11 cellular contexts compared by ENCODE assay signal in genomic region chr5:157518963-157519362, GRCh38. TPM values are rescaled to one million over a fixed set of nuclear protein-coding genes. Genes with fewer than 3 reads are reported as not detected.
DNase-seq lines count a peak whose midpoint lies in the region; ATAC-seq and TF ChIP-seq lines count a peak whose summit lies in the region.
"Had no signal": no experiment of that assay in that cellular context is flagged by ENCODE, and none has a peak within 500 bp of the region (broad histone marks: within the 10 kb centered on the region; RNA-seq: fewer than 3 reads in every experiment).

No MANE protein-coding gene starts in this region.

- H3K27ac Mint-ChIP-seq in activated T-helper 2 cell treated with anti-CD3 and anti-CD28 coated beads, Interferon-gamma antibody, Interleukin-2, Interleukin-4, amounts not matched to agents 10 μg/mL and 5 μg/mL and 100 μg/mL, durations not matched to agents 14 hours and 24 hours and 36 hours = no peak overlapping the region

- POLR2A ChIA-PET in SK-N-SH (lab: Yijun Ruan, JAX) = no interaction called here

- H3K9ac ChIP-seq in SK-N-SH = no peak overlapping the region

- no peaks in the 10 kb centered on the region for H3K9me2 ChIP-seq in SK-N-SH

- TF ChIP-seq RAD21 in SK-N-SH (IDR thresholded peaks at IDR 0.05; ENCODE audit: low read length) = no peak

- H3K36me3 Mint-ChIP-seq in activated T-helper 2 cell treated with anti-CD3 and anti-CD28 coated beads, Interferon-gamma antibody, Interleukin-2, Interleukin-4, amounts not matched to agents 10 μg/mL and 5 μg/mL and 100 μg/mL, durations not matched to agents 14 hours and 24 hours and 36 hours (ENCODE audit: low read depth) = peaks cover 92% of the 10 kb centered on the region

- H3K27ac ChIP-seq in SK-N-SH (ENCODE audit: low read depth in 2 of 2, low read length in 1 of 2) (peak overlapping the region in 1 of 2 experiments; percentile 98; a peak in 2 of 4 replicates), caudate nucleus (ENCODE audit: low read depth, low read length) (no peak overlapping the region)
- H3K27ac ChIP-seq: SJSA1 had no signal

- peaks cover 8 to 52% of the 10 kb centered on the region in 2 experiments for H3K36me3 ChIP-seq in SK-N-SH (replicated peaks in 1 of 2; ENCODE audit: control insufficient read depth in 1 of 2, insufficient read depth in 2 of 2, low read length in 1 of 2)

- no peaks in the 10 kb centered on the region; the same call in 1 of the 2 replicates for H4K20me1 ChIP-seq in SK-N-SH (ENCODE audit: insufficient read depth)

- no peak overlapping the region for H3K4me3 ChIP-seq in SK-N-SH (ENCODE audit: low read depth in 2 of 2, low read length in 1 of 2)
- H3K4me3 ChIP-seq: SJSA1 had no signal

- DNase-seq in activated T-helper 2 cell treated with anti-CD3 and anti-CD28 coated beads, Interferon-gamma antibody, Interleukin-2, Interleukin-4, amounts not matched to agents 10 μg/mL and 5 μg/mL and 100 μg/mL, durations not matched to agents 14 hours and 24 hours and 36 hours (ENCODE audit: low spot score) = peak; percentile 30
- no peak for DNase-seq in SK-N-SH
- no peak for DNase-seq in HK-2 (ENCODE audit: unreplicated experiment)
- DNase-seq in superior temporal gyrus (ENCODE audit: extremely low spot score) = no peak
- DNase-seq in caudate nucleus (lab: John Stamatoyannopoulos, UW) = no peak
- DNase-seq: NCI-H2171 treated with DMSO at 0.1 percent for 48 hours had no signal

- H3K27me3 ChIP-seq in SK-N-SH (ENCODE audit: insufficient read depth) = no peaks in the 10 kb centered on the region
- H3K27me3 ChIP-seq: SJSA1 had no signal

- H2AFZ ChIP-seq in SK-N-SH (ENCODE audit: low read depth) = no peak overlapping the region

- CTCF ChIA-PET in SK-N-SH (lab: Yijun Ruan, JAX) = no interaction called here

- peaks cover 56% of the 10 kb centered on the region for H3F3A ChIP-seq in SK-N-SH (replicated peaks; ENCODE audit: insufficient read depth)

- peaks cover 70% of the 10 kb centered on the region for H3K79me2 ChIP-seq in SK-N-SH (ENCODE audit: insufficient read depth)

- peaks cover 19 to 29% of the 10 kb centered on the region in 2 experiments for H3K4me1 ChIP-seq in SK-N-SH (ENCODE audit: control insufficient read depth in 1 of 2, insufficient read depth in 2 of 2, low read depth in 1 of 2, low read length in 1 of 2)

- H3K27me3 Mint-ChIP-seq in activated T-helper 2 cell treated with anti-CD3 and anti-CD28 coated beads, Interferon-gamma antibody, Interleukin-2, Interleukin-4, amounts not matched to agents 10 μg/mL and 5 μg/mL and 100 μg/mL, durations not matched to agents 14 hours and 24 hours and 36 hours (ENCODE audit: low read depth) = no peaks in the 10 kb centered on the region

- TF ChIP-seq POLR2A in GM18505 (IDR thresholded peaks at IDR 0.05; ENCODE audit: borderline replicate concordance, extremely low read depth, insufficient read depth, insufficient read length) = no peak

- ATAC-seq in GM18505 (IDR thresholded peaks at IDR 0.05; ENCODE audit: unreplicated experiment) (peak; percentile 73), GM19438 (IDR thresholded peaks at IDR 0.05; ENCODE audit: low read depth, unreplicated experiment) (peak; percentile 68), HG03039 (IDR thresholded peaks at IDR 0.05; ENCODE audit: unreplicated experiment) (peak; percentile 72)
- ATAC-seq: left lobe of liver had no signal

- H3K4me2 ChIP-seq in SK-N-SH = no peak overlapping the region

- intact Hi-C loops in activated T-helper 2 cell treated with anti-CD3 and anti-CD28 coated beads, Interferon-gamma antibody, Interleukin-2, Interleukin-4, amounts not matched to agents 10 μg/mL and 5 μg/mL and 100 μg/mL, durations not matched to agents 14 hours and 24 hours and 36 hours (cut with micrococcal nuclease) = loop anchor here (1.0 to 5.0 kb wide), 2 partner anchors 22 to 198 kb away; no protein-coding TSS in a partner anchor

- H3K4me3 Mint-ChIP-seq in activated T-helper 2 cell treated with anti-CD3 and anti-CD28 coated beads, Interferon-gamma antibody, Interleukin-2, Interleukin-4, amounts not matched to agents 10 μg/mL and 5 μg/mL and 100 μg/mL, durations not matched to agents 14 hours and 24 hours and 36 hours (ENCODE audit: low read depth) = no peak overlapping the region

- no peak for TF ChIP-seq EP300 in SK-N-SH (IDR thresholded peaks at IDR 0.05; ENCODE audit: borderline replicate concordance in 1 of 2, low read depth in 1 of 2, low read length in 1 of 2)

- H3K9me3 Mint-ChIP-seq in activated T-helper 2 cell treated with anti-CD3 and anti-CD28 coated beads, Interferon-gamma antibody, Interleukin-2, Interleukin-4, amounts not matched to agents 10 μg/mL and 5 μg/mL and 100 μg/mL, durations not matched to agents 14 hours and 24 hours and 36 hours = no peaks in the 10 kb centered on the region

- WGBS in SK-N-SH (ENCODE audit: low lambda C conversion rate) = 95% methylated on average over 6 of the region's 6 CpGs

- H3K9me3 ChIP-seq in SK-N-SH = no peaks in the 10 kb centered on the region
- H3K9me3 ChIP-seq: SJSA1 had no signal

- no peak for TF ChIP-seq CTCF in SK-N-SH (IDR thresholded peaks at IDR 0.05)

- peaks cover 56% of the 10 kb centered on the region for H3K4me1 Mint-ChIP-seq in activated T-helper 2 cell treated with anti-CD3 and anti-CD28 coated beads, Interferon-gamma antibody, Interleukin-2, Interleukin-4, amounts not matched to agents 10 μg/mL and 5 μg/mL and 100 μg/mL, durations not matched to agents 14 hours and 24 hours and 36 hours (ENCODE audit: low read depth)

TF ChIP-seq in SK-N-SH, 30 proteins besides CTCF, POLR2A, EP300 and RAD21:
- no peak for TF ChIP-seq TCF12 (IDR thresholded peaks at IDR 0.05)
- TF ChIP-seq REST (IDR thresholded peaks at IDR 0.05; ENCODE audit: low read depth, low read length) = no peak
- TF ChIP-seq TEAD4 (IDR thresholded peaks at IDR 0.05; ENCODE audit: borderline replicate concordance, insufficient read depth) = no peak
- no peak for TF ChIP-seq NFIC (IDR thresholded peaks at IDR 0.05; ENCODE audit: borderline replicate concordance)
- TF ChIP-seq EZH2phosphoT487 (IDR thresholded peaks at IDR 0.05; ENCODE audit: borderline replicate concordance, low read depth) = no peak
- TF ChIP-seq RCOR1 (IDR thresholded peaks at IDR 0.05; ENCODE audit: low read length) = no peak
- no peak for TF ChIP-seq MAX (IDR thresholded peaks at IDR 0.05; ENCODE audit: low read depth)
- no peak for TF ChIP-seq TAF1 (IDR thresholded peaks at IDR 0.05; ENCODE audit: borderline replicate concordance, low read depth, low read length)
- no peak for TF ChIP-seq FOXM1 (IDR thresholded peaks at IDR 0.05; ENCODE audit: low read depth)
- TF ChIP-seq JUND (IDR thresholded peaks at IDR 0.05) = no peak
- TF ChIP-seq YY1 (IDR thresholded peaks at IDR 0.05; ENCODE audit: low read depth) = no peak
- no peak for TF ChIP-seq RFX5 (IDR thresholded peaks at IDR 0.05; ENCODE audit: low read length)
- TF ChIP-seq MXI1 (IDR thresholded peaks at IDR 0.05; ENCODE audit: low read depth, low read length) = no peak

RNA-seq across cellular contexts. Expression of gene ADAM19, which starts 56.6 kb away (rescaled TPM):
- total RNA-seq in activated T-helper 2 cell treated with anti-CD3 and anti-CD28 coated beads, Interferon-gamma antibody, Interleukin-2, Interleukin-4, amounts not matched to agents 10 μg/mL and 5 μg/mL and 100 μg/mL, durations not matched to agents 14 hours and 24 hours and 36 hours = 229 and 237 TPM in 2 replicates
- polyA plus RNA-seq in SK-N-SH (2012; rRNA removed) = 43.1 and 46.9 TPM in 2 replicates
- 33.7 and 41.3 TPM in 2 replicates for polyA plus RNA-seq in SK-N-SH (2012; cell fraction: cytosol; rRNA removed)
- polyA plus RNA-seq in SK-N-SH (2012; cell fraction: nucleus; rRNA removed) = 61.7 and 79.6 TPM in 2 replicates

RNA-seq across cellular contexts. Expression of gene NIPAL4, which starts 59.0 kb away (rescaled TPM):
- 1.9 and 2.1 TPM in 2 replicates for total RNA-seq in activated T-helper 2 cell treated with anti-CD3 and anti-CD28 coated beads, Interferon-gamma antibody, Interleukin-2, Interleukin-4, amounts not matched to agents 10 μg/mL and 5 μg/mL and 100 μg/mL, durations not matched to agents 14 hours and 24 hours and 36 hours
- 2.3 and 2.6 TPM in 2 replicates for polyA plus RNA-seq in SK-N-SH (2012; rRNA removed)
- polyA plus RNA-seq in SK-N-SH (2012; cell fraction: cytosol; rRNA removed) = 2.3 and 2.8 TPM in 2 replicates
- 2.6 and 4.7 TPM in 2 replicates for polyA plus RNA-seq in SK-N-SH (2012; cell fraction: nucleus; rRNA removed)
- total RNA-seq: left lobe of liver had no signal
